ENCODE assay signal across 8 cellular contexts in genomic region chr7:115476666-115477065, GRCh38.
A peak's percentile ranks its signal among the peaks of the same experiment; 100 is the strongest.
DNase-seq lines count a peak whose midpoint lies in the region; FAIRE-seq and TF ChIP-seq lines count a peak whose summit lies in the region.

No MANE protein-coding gene starts in this region.

- no peak for TF ChIP-seq EP300 in ovary (IDR thresholded peaks at IDR 0.05)

- H3K36me3 ChIP-seq in endocrine pancreas (ENCODE audit: control insufficient read depth, insufficient read depth, low read length) (no peaks in the 10 kb centered on the region), ovary (no peaks in the 10 kb centered on the region)

- H3K27ac ChIP-seq in ovary = no peak overlapping the region

- no peak for TF ChIP-seq POLR2A in ovary (IDR thresholded peaks at IDR 0.05)
- TF ChIP-seq POLR2A in GM12891 (IDR thresholded peaks at IDR 0.05; ENCODE audit: low read depth, low read length) = no peak

- H3K27me3 ChIP-seq in endocrine pancreas (ENCODE audit: control insufficient read depth, insufficient read depth, low read length) (no peaks in the 10 kb centered on the region), ovary (no peaks in the 10 kb centered on the region)

- peak overlapping the region; percentile 30 for H3K9ac ChIP-seq in endocrine pancreas (ENCODE audit: control insufficient read depth, insufficient read depth, low read length)

- FAIRE-seq in GM12891 (lab: Jason Lieb, UNC) = no peak

- no peaks in the 10 kb centered on the region for H3K4me1 ChIP-seq in endocrine pancreas (ENCODE audit: control insufficient read depth, insufficient read depth, low read length)
- no peaks in the 10 kb centered on the region for H3K4me1 ChIP-seq in ovary (ENCODE audit: insufficient read depth)

- H3K9me3 ChIP-seq in endocrine pancreas (ENCODE audit: control insufficient read depth, low read length) (no peaks in the 10 kb centered on the region), ovary (no peaks in the 10 kb centered on the region)

- DNase-seq in ELF-1 (ENCODE audit: low read depth, low spot score) = peak; percentile 9
- peak; percentile 18 for DNase-seq in NCI-H1694 treated with DMSO at 0.1 percent for 48 hours (lab: John Stamatoyannopoulos, UW)
- DNase-seq in ovary = peak in 3 of 5 donors; percentile 7 to 30 (median 10)
- no peak for DNase-seq in ecto neural progenitor cell (ENCODE audit: low spot score)
- DNase-seq in GM12891 (ENCODE audit: insufficient read length, low spot score) = no peak
- no peak for DNase-seq in HT-29 (ENCODE audit: low spot score)
- no peak for DNase-seq in SW480 (ENCODE audit: low spot score)

- WGBS in ovary, 3 donors = 14 to 17% (median 14%) methylated on average over 6 of the region's 6 CpGs

- peak overlapping the region; percentile 50 for H3K4me3 ChIP-seq in endocrine pancreas (ENCODE audit: control insufficient read depth, insufficient read depth, low read length)
- H3K4me3 ChIP-seq in ovary = peak overlapping the region; percentile 45

- TF ChIP-seq CTCF in ovary (IDR thresholded peaks at IDR 0.05) = no peak

- intact Hi-C loops in ovary (cut with DNase I) = no loop called here

TF ChIP-seq in GM12891, 5 proteins besides CTCF, POLR2A, EP300 and RAD21:
- TF ChIP-seq PAX5 (IDR thresholded peaks at IDR 0.05; ENCODE audit: insufficient read depth, low read length, severe bottlenecking) (no peak), TAF1 (IDR thresholded peaks at IDR 0.05; ENCODE audit: low read depth, low read length) (no peak), POLR2AphosphoS5 (IDR thresholded peaks at IDR 0.05; ENCODE audit: low read depth, low read length) (no peak), SPI1 (IDR thresholded peaks at IDR 0.05; ENCODE audit: low read depth, low read length) (no peak), POU2F2 (IDR thresholded peaks at IDR 0.05; ENCODE audit: low read depth, low read length) (no peak)

Comparison
In these comparisons a context has a peak if more than half of its experiments do, and no peak if none do; other contexts are left out.
1. DNase-seq: peak in ELF-1 (single experiment), NCI-H1694 treated with DMSO at 0.1 percent for 48 hours (single experiment) and ovary (3 of 5); none in ecto neural progenitor cell (single experiment), GM12891 (single experiment), HT-29 (single experiment) and SW480 (single experiment).